15 cellular contexts compared by ENCODE assay signal in the genomic region with DNA sequence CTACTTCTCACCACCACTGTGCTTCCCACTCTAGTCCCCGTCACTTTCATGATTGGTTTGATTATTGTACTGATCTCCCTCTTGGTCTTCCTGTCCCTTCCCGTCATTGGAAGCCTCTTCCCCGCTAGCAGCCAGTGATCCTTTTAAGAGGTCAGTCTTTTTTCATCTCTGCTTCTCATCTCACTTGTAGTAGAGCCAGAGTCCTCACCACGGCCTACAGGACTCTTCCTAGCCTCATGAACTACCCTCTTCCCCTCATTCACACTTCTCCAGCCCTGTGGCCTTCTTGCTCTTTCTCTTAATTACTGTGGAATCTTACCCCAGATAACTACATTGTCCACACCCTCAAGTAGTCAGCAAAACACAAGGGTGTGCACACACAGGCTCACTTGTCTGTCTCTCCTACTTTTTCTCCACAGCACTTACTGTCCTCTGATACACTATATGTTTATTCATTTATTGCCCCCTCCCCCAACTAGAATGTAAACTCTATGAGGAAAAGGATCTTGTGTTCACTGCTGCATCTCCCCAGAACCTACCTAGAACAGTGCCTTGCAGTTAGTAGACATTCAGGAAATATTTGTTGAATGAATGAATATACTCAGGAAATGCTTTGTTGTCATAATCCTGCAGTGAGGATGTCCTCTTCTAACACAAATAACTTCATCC.
DNase-seq lines count a peak whose midpoint lies in the region; ATAC-seq and TF ChIP-seq lines count a peak whose summit lies in the region.
"Had no signal": no experiment of that assay in that cellular context is flagged by ENCODE, and none has a peak within 500 bp of the region (broad histone marks: within the 10 kb centered on the region; RNA-seq: fewer than 3 reads in every experiment).

No MANE protein-coding gene starts in this region.

- DNase-seq in activated CD4-positive, alpha-beta T cell treated with anti-CD3 and anti-CD28 coated beads, Interleukin-2, amount 10 ng/mL, durations not matched to agents 7 days and 5 days: no peak
- DNase-seq in activated CD4-positive, alpha-beta T cell treated with anti-CD3 and anti-CD28 coated beads for 1 hour: no peak
- no peak for DNase-seq in T-helper 17 cell
- DNase-seq in erythroblast (lab: John Stamatoyannopoulos, UW): peak; percentile 51 to 56
- DNase-seq in pulmonary artery endothelial cell (ENCODE audit: low read depth, low spot score): peak; percentile 10
- no peak for DNase-seq in Peyer's patch
- no peak for DNase-seq in activated effector memory CD4-positive, alpha-beta T cell treated with anti-CD3 and anti-CD28 coated beads, Interleukin-2, amount 50 U/mL, for 16 hours
- DNase-seq in coronary artery (ENCODE audit: low spot score): no peak
- DNase-seq: left ventricle myocardium inferior; NCI-H2171 treated with DMSO at 0.1 percent for 48 hours; ovary; stimulated activated CD4-positive, alpha-beta T cell treated with anti-CD3 and anti-CD28 coated beads, Interleukin-15, amount 100 ng/mL, for 24 hours; stimulated activated CD8-positive, alpha-beta memory T cell treated with anti-CD3 and anti-CD28 coated beads, Interleukin-4, amount 100 ng/mL, for 48 hours; WERI-Rb-1 had no signal

- no peak overlapping the region for H3K4me3 Mint-ChIP-seq in activated CD4-positive, alpha-beta T cell treated with anti-CD3 and anti-CD28 coated beads, Interleukin-2, amount 10 ng/mL, durations not matched to agents 7 days and 5 days
- no peak overlapping the region for H3K4me3 Mint-ChIP-seq in T-helper 17 cell

- H3K27me3 Mint-ChIP-seq in activated CD4-positive, alpha-beta T cell treated with anti-CD3 and anti-CD28 coated beads, Interleukin-2, amount 10 ng/mL, durations not matched to agents 7 days and 5 days: no peaks in the 10 kb centered on the region
- no peaks in the 10 kb centered on the region for H3K27me3 Mint-ChIP-seq in T-helper 17 cell

- H3K9me3 ChIP-seq in T-helper 17 cell (ENCODE audit: control insufficient read depth, low read length, poor library complexity, severe bottlenecking): no peaks in the 10 kb centered on the region
- no peaks in the 10 kb centered on the region for H3K9me3 ChIP-seq in Peyer's patch
- H3K9me3 ChIP-seq: left ventricle myocardium inferior, ovary had no signal

- CTCF ChIA-PET in activated CD4-positive, alpha-beta T cell treated with anti-CD3 and anti-CD28 coated beads, Interleukin-2, amount 10 ng/mL, durations not matched to agents 7 days and 5 days (lab: Charles Lee): interaction anchor here (1.0 kb wide), 1 partner anchor 39 kb away, joined by 3 read pairs; no protein-coding TSS in a partner anchor

- peaks cover 0 to 6% (median 0%) of the 10 kb centered on the region in 4 donors for H3K4me1 ChIP-seq in Peyer's patch

- ATAC-seq in T-helper 17 cell: no peak

- H3K4me3 ChIP-seq in Peyer's patch: no peak overlapping the region
- no peak overlapping the region for H3K4me3 ChIP-seq in coronary artery
- H3K4me3 ChIP-seq: left ventricle myocardium inferior, ovary had no signal

- TF ChIP-seq POLR2A in erythroblast (IDR thresholded peaks at IDR 0.05; ENCODE audit: low read length) (no peak), Peyer's patch (IDR thresholded peaks at IDR 0.05) (no peak)

- TF ChIP-seq CTCF in Peyer's patch (IDR thresholded peaks at IDR 0.05) (no peak), coronary artery (IDR thresholded peaks at IDR 0.05) (no peak)

- peak overlapping the region; percentile 27 for H3K27ac Mint-ChIP-seq in activated CD4-positive, alpha-beta T cell treated with anti-CD3 and anti-CD28 coated beads, Interleukin-2, amount 10 ng/mL, durations not matched to agents 7 days and 5 days
- peak overlapping the region; percentile 79 for H3K27ac Mint-ChIP-seq in T-helper 17 cell

- H3K36me3 Mint-ChIP-seq in activated CD4-positive, alpha-beta T cell treated with anti-CD3 and anti-CD28 coated beads, Interleukin-2, amount 10 ng/mL, durations not matched to agents 7 days and 5 days (ENCODE audit: low read depth): peaks cover 12% of the 10 kb centered on the region
- peaks cover 9% of the 10 kb centered on the region for H3K36me3 Mint-ChIP-seq in T-helper 17 cell (ENCODE audit: low read depth)

- peaks cover 0 to 12% (median 0%) of the 10 kb centered on the region in 3 donors for H3K36me3 ChIP-seq in Peyer's patch
- H3K36me3 ChIP-seq: ovary had no signal

- POLR2A ChIA-PET in activated CD4-positive, alpha-beta T cell treated with anti-CD3 and anti-CD28 coated beads, Interleukin-2, amount 10 ng/mL, durations not matched to agents 7 days and 5 days (lab: Charles Lee): no interaction called here

- H3K27me3 ChIP-seq in Peyer's patch: no peaks in the 10 kb centered on the region
- H3K27me3 ChIP-seq: ovary had no signal

- peak overlapping the region in 1 of 4 donors; percentile 22 for H3K27ac ChIP-seq in Peyer's patch
- H3K27ac ChIP-seq in coronary artery: no peak overlapping the region
- H3K27ac ChIP-seq: left ventricle myocardium inferior, ovary, RWPE1 had no signal

- H3K9me3 Mint-ChIP-seq in activated CD4-positive, alpha-beta T cell treated with anti-CD3 and anti-CD28 coated beads, Interleukin-2, amount 10 ng/mL, durations not matched to agents 7 days and 5 days: no peaks in the 10 kb centered on the region

- H3K4me1 Mint-ChIP-seq in activated CD4-positive, alpha-beta T cell treated with anti-CD3 and anti-CD28 coated beads, Interleukin-2, amount 10 ng/mL, durations not matched to agents 7 days and 5 days: peaks cover 14% of the 10 kb centered on the region
- H3K4me1 Mint-ChIP-seq in T-helper 17 cell: peaks cover 15% of the 10 kb centered on the region

Comparison
In these comparisons a context has a peak if more than half of its experiments do, and no peak if none do; other contexts are left out.
1. DNase-seq: peak in erythroblast (2 of 2) and pulmonary artery endothelial cell (single experiment); none in activated CD4-positive, alpha-beta T cell treated with anti-CD3 and anti-CD28 coated beads, Interleukin-2, amount 10 ng/mL, durations not matched to agents 7 days and 5 days (single experiment), activated CD4-positive, alpha-beta T cell treated with anti-CD3 and anti-CD28 coated beads for 1 hour (single experiment), T-helper 17 cell (0 of 3), Peyer's patch (0 of 3), activated effector memory CD4-positive, alpha-beta T cell treated with anti-CD3 and anti-CD28 coated beads, Interleukin-2, amount 50 U/mL, for 16 hours (single experiment) and coronary artery (single experiment).